In genomic region chr1:175067707-175068106, GRCh38 we compare ENCODE assay signal across 21 cellular contexts. TPM values are rescaled to one million over a fixed set of nuclear protein-coding genes. Genes with fewer than 3 reads are reported as not detected.
DNase-seq lines count a peak whose midpoint lies in the region; ATAC-seq, FAIRE-seq and TF ChIP-seq lines count a peak whose summit lies in the region.
"Had no signal": no experiment of that assay in that cellular context is flagged by ENCODE, and none has a peak within 500 bp of the region (broad histone marks: within the 10 kb centered on the region; RNA-seq: fewer than 3 reads in every experiment).

TNN (plus strand) TSS chr1:175067833; CDS start chr1:175077419, 9,586 bp downstream.

- peaks cover 3% of the 10 kb centered on the region for H3K27me3 Mint-ChIP-seq in WTC11 (ENCODE audit: low read depth)
- H3K27me3 Mint-ChIP-seq in endothelial cell (ENCODE audit: unreplicated experiment): peaks cover 2% of the 10 kb centered on the region
- H3K27me3 Mint-ChIP-seq in mesothelial cell of epicardium (ENCODE audit: low read depth): peaks cover 27% of the 10 kb centered on the region
- H3K27me3 Mint-ChIP-seq in stimulated activated naive CD8-positive, alpha-beta T cell treated with anti-CD3 and anti-CD28 coated beads, Interleukin-15, amount 100 ng/mL, for 72 hours: peaks cover 12% of the 10 kb centered on the region

- CTCF ChIA-PET in WTC11 (lab: Charles Lee): interaction anchor here (0.7 to 3.5 kb wide), 3 partner anchors 38 to 84 kb away, joined by 3 to 20 read pairs (median 6); no protein-coding TSS in a partner anchor

- peak within 1 kb of the TSS; percentile 33 for H3K23ac ChIP-seq in trophoblast cell (ENCODE audit: low read length)

- H3K79me1 ChIP-seq in trophoblast cell (ENCODE audit: low read length): no peaks in the 10 kb centered on the region

- H3K9me3 Mint-ChIP-seq in WTC11 (no peaks in the 10 kb centered on the region), endothelial cell (ENCODE audit: unreplicated experiment) (no peaks in the 10 kb centered on the region), mesothelial cell of epicardium (no peaks in the 10 kb centered on the region)
- no peaks in the 10 kb centered on the region for H3K9me3 Mint-ChIP-seq in stimulated activated naive CD8-positive, alpha-beta T cell treated with anti-CD3 and anti-CD28 coated beads, Interleukin-15, amount 100 ng/mL, for 72 hours
- H3K9me3 Mint-ChIP-seq: CD14-positive monocyte; CD8-positive, alpha-beta T cell had no signal

- H3K27me3 ChIP-seq in trophoblast cell (ENCODE audit: insufficient read depth, low read length): no peaks in the 10 kb centered on the region
- H3K27me3 ChIP-seq: BE2C had no signal

- peaks cover 0 to 3% of the 10 kb centered on the region in 2 experiments for H3K4me1 ChIP-seq in trophoblast cell (ENCODE audit: control insufficient read depth in 1 of 2, insufficient read depth in 2 of 2, low read length in 2 of 2)
- H3K4me1 ChIP-seq: A549 had no signal

- ATAC-seq in WTC11 (peak; percentile 67), GM18502 (IDR thresholded peaks at IDR 0.05; ENCODE audit: poor library complexity, unreplicated experiment) (no peak)
- no peak for ATAC-seq in stimulated activated naive CD8-positive, alpha-beta T cell treated with anti-CD3 and anti-CD28 coated beads, Interleukin-15, amount 100 ng/mL, for 72 hours
- ATAC-seq: A549; CD8-positive, alpha-beta T cell; HepG2 had no signal

- H3K4me3 Mint-ChIP-seq in WTC11 (no peak within 1 kb of the TSS), endothelial cell (ENCODE audit: unreplicated experiment) (no peak within 1 kb of the TSS), mesothelial cell of epicardium (no peak within 1 kb of the TSS)
- no peak within 1 kb of the TSS for H3K4me3 Mint-ChIP-seq in stimulated activated naive CD8-positive, alpha-beta T cell treated with anti-CD3 and anti-CD28 coated beads, Interleukin-15, amount 100 ng/mL, for 72 hours
- H3K4me3 Mint-ChIP-seq: CD14-positive monocyte; CD8-positive, alpha-beta T cell had no signal

- H2AFZ ChIP-seq in trophoblast cell (ENCODE audit: insufficient read depth, low read length, poor library complexity): no peak within 1 kb of the TSS

- H2BK12ac ChIP-seq in trophoblast cell (ENCODE audit: low read length): no peak within 1 kb of the TSS

- no peak within 1 kb of the TSS for H3K4me2 ChIP-seq in trophoblast cell (ENCODE audit: low read length)
- H3K4me2 ChIP-seq: A549 had no signal

- no peak for FAIRE-seq in urothelium cell line (lab: Jason Lieb, UNC)
- FAIRE-seq: A549, D721Med, GM12892, H54, HepG2, HTR-8/SVneo had no signal

- no peak within 1 kb of the TSS for H2BK120ac ChIP-seq in trophoblast cell (ENCODE audit: insufficient read depth, low read length, poor library complexity)

- H3K4ac ChIP-seq in trophoblast cell (ENCODE audit: low read depth, low read length): no peak within 1 kb of the TSS

- H3K27ac Mint-ChIP-seq in WTC11 (no peak within 1 kb of the TSS), endothelial cell (ENCODE audit: unreplicated experiment) (peak within 1 kb of the TSS; percentile 52), mesothelial cell of epicardium (peak within 1 kb of the TSS; percentile 69)
- H3K27ac Mint-ChIP-seq in stimulated activated naive CD8-positive, alpha-beta T cell treated with anti-CD3 and anti-CD28 coated beads, Interleukin-15, amount 100 ng/mL, for 72 hours: peak within 1 kb of the TSS in 1 of 2 donors; percentile 4
- H3K27ac Mint-ChIP-seq: CD8-positive, alpha-beta T cell had no signal

- H3K4me3 ChIP-seq in trophoblast cell (ENCODE audit: low read depth, low read length): no peak within 1 kb of the TSS
- H3K4me3 ChIP-seq: A549 had no signal

- no peak within 1 kb of the TSS for H3K27ac ChIP-seq in trophoblast cell (ENCODE audit: low read depth, low read length)
- H3K27ac ChIP-seq: A549 had no signal

- no peaks in the 10 kb centered on the region for H3K79me2 ChIP-seq in trophoblast cell (ENCODE audit: control insufficient read depth, insufficient read depth, low read length, poor library complexity)

- WGBS in trophoblast cell (ENCODE audit: extremely low coverage, insufficient coverage, insufficient read length): no CpG with 5 or more reads among the region's 7 CpGs

- H3K9me3 ChIP-seq in trophoblast cell (ENCODE audit: insufficient read depth, low read depth, low read length): no peaks in the 10 kb centered on the region
- H3K9me3 ChIP-seq: A549, BE2C had no signal

- TF ChIP-seq CTCF in WTC11 (IDR thresholded peaks at IDR 0.05) (no peak), endothelial cell (IDR thresholded peaks at IDR 0.05; ENCODE audit: unreplicated experiment) (no peak), mesothelial cell of epicardium (IDR thresholded peaks at IDR 0.05; ENCODE audit: unreplicated experiment) (no peak)

- H3K18ac ChIP-seq in trophoblast cell (ENCODE audit: low read length): no peak within 1 kb of the TSS

- no peak within 1 kb of the TSS for H4K91ac ChIP-seq in trophoblast cell (ENCODE audit: low read depth, low read length)

- H3K4me1 Mint-ChIP-seq in WTC11 (peaks cover 25% of the 10 kb centered on the region), endothelial cell (ENCODE audit: unreplicated experiment) (peaks cover 32% of the 10 kb centered on the region), mesothelial cell of epicardium (peaks cover 6% of the 10 kb centered on the region)
- peaks cover 9% of the 10 kb centered on the region for H3K4me1 Mint-ChIP-seq in stimulated activated naive CD8-positive, alpha-beta T cell treated with anti-CD3 and anti-CD28 coated beads, Interleukin-15, amount 100 ng/mL, for 72 hours

- DNase-seq in WTC11 (ENCODE audit: low spot score) (no peak), endothelial cell (ENCODE audit: low spot score) (no peak), mesothelial cell of epicardium (ENCODE audit: low spot score in 2 of 2, unreplicated experiment in 2 of 2) (no peak), trophoblast cell (no peak), urothelium cell line (ENCODE audit: low spot score) (no peak)
- DNase-seq in stimulated activated naive CD8-positive, alpha-beta T cell treated with anti-CD3 and anti-CD28 coated beads, Interleukin-15, amount 100 ng/mL, for 72 hours: no peak
- DNase-seq in activated naive CD4-positive, alpha-beta T cell treated with Interleukin-2 at 50 U/mL for 16 hours: no peak
- DNase-seq: BE2C; CD8-positive, alpha-beta T cell; COR-L47; DND-41; GDM1 had no signal

- H2AK5ac ChIP-seq in trophoblast cell (ENCODE audit: low read length): no peak within 1 kb of the TSS

- no peak within 1 kb of the TSS for H3K14ac ChIP-seq in trophoblast cell (ENCODE audit: low read length)

- no peaks in the 10 kb centered on the region for H3K36me3 ChIP-seq in trophoblast cell (ENCODE audit: control insufficient read depth in 1 of 2, insufficient read depth in 2 of 2, low read length in 2 of 2)
- H3K36me3 ChIP-seq: BE2C had no signal

- no peak within 1 kb of the TSS for H3K9ac ChIP-seq in trophoblast cell (ENCODE audit: low read length)

- POLR2A ChIA-PET in WTC11 (lab: Charles Lee): interaction anchor here (1.0 kb wide), 1 partner anchor 13 kb away, joined by 3 read pairs; no protein-coding TSS in a partner anchor

- H4K8ac ChIP-seq in trophoblast cell (ENCODE audit: low read depth, low read length): no peak within 1 kb of the TSS

- H3K36me3 Mint-ChIP-seq in WTC11 (no peaks in the 10 kb centered on the region), endothelial cell (ENCODE audit: low read depth, unreplicated experiment) (no peaks in the 10 kb centered on the region), mesothelial cell of epicardium (no peaks in the 10 kb centered on the region)
- H3K36me3 Mint-ChIP-seq: CD14-positive monocyte; CD8-positive, alpha-beta T cell had no signal

- H2BK5ac ChIP-seq in trophoblast cell (ENCODE audit: low read depth, low read length, poor library complexity): no peak within 1 kb of the TSS

- H4K12ac ChIP-seq in trophoblast cell (ENCODE audit: low read depth, low read length): no peak within 1 kb of the TSS

TF ChIP-seq in WTC11, 78 proteins besides CTCF, POLR2A, EP300 and RAD21 (continues in another document):
- TF ChIP-seq ZNF512 (CRISPR knock-in tag; IDR thresholded peaks at IDR 0.05; ENCODE audit: borderline replicate concordance) (no peak), EMX1 (CRISPR knock-in tag; IDR thresholded peaks at IDR 0.05) (no peak), TEAD4 (CRISPR knock-in tag; IDR thresholded peaks at IDR 0.05) (no peak), ZNF263 (CRISPR knock-in tag; IDR thresholded peaks at IDR 0.05; ENCODE audit: low read depth) (no peak), ATF3 (CRISPR knock-in tag; conservative IDR thresholded peaks at IDR 0.05) (no peak), NFYB (CRISPR knock-in tag; conservative IDR thresholded peaks at IDR 0.05; ENCODE audit: low read depth) (no peak), ZNF416 (CRISPR knock-in tag; IDR thresholded peaks at IDR 0.05) (no peak), ZNF121 (CRISPR knock-in tag; IDR thresholded peaks at IDR 0.05) (no peak), NFATC4 (CRISPR knock-in tag; IDR thresholded peaks at IDR 0.05) (no peak)
- TF ChIP-seq, protein P1, sequence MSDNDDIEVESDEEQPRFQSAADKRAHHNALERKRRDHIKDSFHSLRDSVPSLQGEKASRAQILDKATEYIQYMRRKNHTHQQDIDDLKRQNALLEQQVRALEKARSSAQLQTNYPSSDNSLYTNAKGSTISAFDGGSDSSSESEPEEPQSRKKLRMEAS (CRISPR knock-in tag; IDR thresholded peaks at IDR 0.05): no peak

RNA-seq across cellular contexts. Expression of gene TNN, which starts in this region (rescaled TPM):
- 0.23 to 0.44 TPM (median 0.27 TPM) in 3 replicates for total RNA-seq in WTC11 (2021)
- 4.1 TPM for total RNA-seq in endothelial cell (ENCODE audit: unreplicated experiment)
- total RNA-seq in mesothelial cell of epicardium: 2.0 to 2.2 TPM (median 2.0 TPM) in 3 replicates
- 0.06 and 0.07 TPM in 2 replicates for polyA plus RNA-seq in trophoblast cell (2013)
- total RNA-seq: CD8-positive, alpha-beta T cell; HepG2 had no signal
- polyA plus RNA-seq: A549, AG04450, CD14-positive monocyte, HepG2 had no signal

Comparison
In these comparisons a context has a peak if more than half of its experiments do, and no peak if none do; other contexts are left out.
1. Peak in ATAC-seq in WTC11; RNA of the gene not detected or under 1 TPM.